Comparison of ENCODE assay signal across 29 cellular contexts in the genomic region with DNA sequence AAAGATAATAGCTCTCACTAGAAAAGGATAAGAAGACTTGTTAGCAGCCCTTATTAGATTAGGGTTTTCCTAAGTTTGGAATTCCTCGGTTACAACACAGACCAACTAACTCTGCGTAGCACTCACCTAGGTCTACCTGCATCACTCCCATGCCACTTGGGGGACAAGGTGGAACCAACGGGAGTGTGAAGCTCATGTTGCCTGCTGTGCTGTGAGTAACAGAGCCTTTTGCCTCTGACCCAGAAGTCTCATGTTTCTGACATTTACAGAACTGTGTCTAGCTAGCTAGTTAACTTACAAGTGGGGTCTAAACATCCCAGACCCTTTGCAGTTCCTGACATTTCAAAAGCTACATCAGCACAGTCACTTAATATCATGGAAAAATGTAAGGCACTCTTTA.
"Had no signal": no experiment of that assay in that cellular context is flagged by ENCODE, and none has a peak within 500 bp of the region (broad histone marks: within the 10 kb centered on the region; RNA-seq: fewer than 3 reads in every experiment).

No MANE protein-coding gene starts in this region.

- H3K4me1 Mint-ChIP-seq: activated CD4-positive, alpha-beta T cell treated with anti-CD3 and anti-CD28 coated beads, Interleukin-2, amount 10 ng/mL, durations not matched to agents 24 days and 14 days; activated naive CD4-positive, alpha-beta T cell treated with anti-CD3 and anti-CD28 coated beads, Interleukin-2, amount 50 U/mL, for 24 hours; activated naive CD8-positive, alpha-beta T cell treated with anti-CD3 and anti-CD28 coated beads, Interleukin-2, amount 10 ng/mL, durations not matched to agents 7 days and 5 days; activated T-helper 17 cell treated with anti-CD3 and anti-CD28 coated beads, Interleukin-2, amount 50 U/mL, for 72 hours; central memory CD8-positive, alpha-beta T cell; T-cell; T-helper 17 cell had no signal

- H3K4me1 ChIP-seq: ascending aorta had no signal

- H3K9me3 ChIP-seq: ascending aorta had no signal

- H3K36me3 ChIP-seq: ascending aorta, cardiac muscle cell, WERI-Rb-1 had no signal

- H3K27me3 ChIP-seq: ascending aorta, cardiac muscle cell had no signal

- ATAC-seq: activated CD8-positive, alpha-beta T cell treated with anti-CD3 and anti-CD28 coated beads for 36 hours; activated T-cell treated with anti-CD3 and anti-CD28 coated beads, Interleukin-2, amount 50 U/mL, for 72 hours; activated T-helper 17 cell treated with anti-CD3 and anti-CD28 coated beads, Interleukin-2, amount 50 U/mL, for 72 hours; Right ventricle myocardium inferior; SK-N-SH treated with all-trans-retinoic acid at 6 μM for 48 hours; T-cell; T-helper 17 cell had no signal

- DNase-seq: activated CD4-positive, alpha-beta T cell treated with anti-CD3 and anti-CD28 coated beads, Interleukin-2, amount 10 ng/mL, durations not matched to agents 24 days and 14 days; activated CD4-positive, alpha-beta T cell treated with anti-CD3 and anti-CD28 coated beads, Interleukin-2, amount 50 U/mL, for 4 hours; activated CD8-positive, alpha-beta T cell treated with anti-CD3 and anti-CD28 coated beads for 36 hours; activated effector memory CD4-positive, alpha-beta T cell treated with anti-CD3 and anti-CD28 coated beads, Interleukin-2, amount 50 U/mL, for 16 hours; activated naive CD4-positive, alpha-beta T cell; activated naive CD8-positive, alpha-beta T cell treated with anti-CD3 and anti-CD28 coated beads, Interleukin-2, amount 10 ng/mL, durations not matched to agents 7 days and 5 days; activated T-cell treated with anti-CD3 and anti-CD28 coated beads, Interleukin-2, amount 50 U/mL, for 1 hour; activated T-cell treated with anti-CD3 and anti-CD28 coated beads, Interleukin-2, amount 50 U/mL, for 72 hours; amygdala; NCI-H1092 treated with DMSO at 0.1 percent for 48 hours; NCI-H1417; NCI-H146; NCI-H187; NCI-H2081; NCI-H345; NCI-H524 treated with DMSO at 0.1 percent for 48 hours; SIG-M5; T-cell; T-helper 17 cell; T-helper 9 cell; WERI-Rb-1 had no signal

- H3K36me3 Mint-ChIP-seq: activated naive CD4-positive, alpha-beta T cell treated with anti-CD3 and anti-CD28 coated beads, Interleukin-2, amount 50 U/mL, for 24 hours; activated naive CD8-positive, alpha-beta T cell treated with anti-CD3 and anti-CD28 coated beads, Interleukin-2, amount 10 ng/mL, durations not matched to agents 7 days and 5 days; T-cell had no signal

- H3K4me3 Mint-ChIP-seq: activated CD4-positive, alpha-beta T cell treated with anti-CD3 and anti-CD28 coated beads, Interleukin-2, amount 10 ng/mL, durations not matched to agents 24 days and 14 days; activated CD8-positive, alpha-beta T cell treated with anti-CD3 and anti-CD28 coated beads for 36 hours; activated naive CD4-positive, alpha-beta T cell treated with anti-CD3 and anti-CD28 coated beads, Interleukin-2, amount 50 U/mL, for 24 hours; activated naive CD8-positive, alpha-beta T cell treated with anti-CD3 and anti-CD28 coated beads, Interleukin-2, amount 10 ng/mL, durations not matched to agents 7 days and 5 days; activated T-cell treated with anti-CD3 and anti-CD28 coated beads, Interleukin-2, amount 50 U/mL, for 72 hours; activated T-helper 17 cell treated with anti-CD3 and anti-CD28 coated beads, Interleukin-2, amount 50 U/mL, for 72 hours; central memory CD8-positive, alpha-beta T cell; T-cell; T-helper 17 cell had no signal

- H3K4me3 ChIP-seq: ascending aorta, cardiac muscle cell had no signal

- H3K27ac Mint-ChIP-seq: activated CD4-positive, alpha-beta T cell treated with anti-CD3 and anti-CD28 coated beads, Interleukin-2, amount 10 ng/mL, durations not matched to agents 24 days and 14 days; activated CD8-positive, alpha-beta T cell treated with anti-CD3 and anti-CD28 coated beads for 36 hours; activated naive CD4-positive, alpha-beta T cell treated with anti-CD3 and anti-CD28 coated beads, Interleukin-2, amount 50 U/mL, for 24 hours; activated naive CD8-positive, alpha-beta T cell treated with anti-CD3 and anti-CD28 coated beads, Interleukin-2, amount 10 ng/mL, durations not matched to agents 7 days and 5 days; activated T-cell treated with anti-CD3 and anti-CD28 coated beads, Interleukin-2, amount 50 U/mL, for 72 hours; activated T-helper 17 cell treated with anti-CD3 and anti-CD28 coated beads, Interleukin-2, amount 50 U/mL, for 72 hours; T-cell; T-helper 17 cell had no signal

- H3K27ac ChIP-seq: ascending aorta, RWPE1, WERI-Rb-1 had no signal

- H3K9me3 Mint-ChIP-seq: activated CD4-positive, alpha-beta T cell treated with anti-CD3 and anti-CD28 coated beads, Interleukin-2, amount 10 ng/mL, durations not matched to agents 24 days and 14 days; activated CD8-positive, alpha-beta T cell treated with anti-CD3 and anti-CD28 coated beads for 36 hours; activated naive CD4-positive, alpha-beta T cell treated with anti-CD3 and anti-CD28 coated beads, Interleukin-2, amount 50 U/mL, for 24 hours; activated naive CD8-positive, alpha-beta T cell treated with anti-CD3 and anti-CD28 coated beads, Interleukin-2, amount 10 ng/mL, durations not matched to agents 7 days and 5 days; activated T-cell treated with anti-CD3 and anti-CD28 coated beads, Interleukin-2, amount 50 U/mL, for 72 hours; activated T-helper 17 cell treated with anti-CD3 and anti-CD28 coated beads, Interleukin-2, amount 50 U/mL, for 72 hours; central memory CD8-positive, alpha-beta T cell; T-cell had no signal
